In the genomic region with DNA sequence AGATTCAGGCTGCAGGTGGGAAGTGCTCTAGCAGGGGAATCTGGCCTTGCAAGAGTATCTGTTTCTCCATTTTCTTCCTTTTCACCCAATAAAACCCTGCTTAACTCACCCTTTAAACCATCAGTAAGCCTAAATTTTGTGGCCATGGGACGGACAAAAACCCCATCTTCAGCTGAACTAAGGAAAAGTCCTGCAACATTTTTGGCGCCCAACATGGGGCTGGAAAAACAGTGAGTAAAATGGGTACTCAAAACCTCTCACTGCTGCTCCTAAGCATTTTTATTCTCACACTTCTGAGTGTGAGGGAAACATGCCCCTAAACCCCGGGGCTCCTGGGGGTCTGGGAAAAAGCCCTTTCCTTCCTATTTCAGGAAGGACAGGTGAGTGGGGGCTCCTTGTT, we compare ENCODE assay signal across 22 cellular contexts.
DNase-seq lines count a peak whose midpoint lies in the region; ATAC-seq and TF ChIP-seq lines count a peak whose summit lies in the region.
"Had no signal": no experiment of that assay in that cellular context is flagged by ENCODE, and none has a peak within 500 bp of the region (broad histone marks: within the 10 kb centered on the region; RNA-seq: fewer than 3 reads in every experiment).

No MANE protein-coding gene starts in this region.

- no peaks in the 10 kb centered on the region for H3K4me1 ChIP-seq in adipocyte (ENCODE audit: control insufficient read depth, insufficient read depth, low read length)
- H3K4me1 ChIP-seq: adrenal gland, BE2C had no signal

- no peak for TF ChIP-seq CTCF in fibroblast of mammary gland (conservative IDR thresholded peaks at IDR 0.05; ENCODE audit: control insufficient read depth, insufficient read depth, low read depth, low read length)

- H3K4me3 ChIP-seq in adipocyte (ENCODE audit: low read length) (peak overlapping the region; percentile 33), fibroblast of mammary gland (ENCODE audit: control insufficient read depth, low read depth, low read length) (no peak overlapping the region)
- H3K4me3 ChIP-seq: adrenal gland had no signal

- H3K27me3 ChIP-seq in adipocyte (replicated peaks; ENCODE audit: control insufficient read depth, insufficient read depth, low read length): no peaks in the 10 kb centered on the region
- H3K27me3 ChIP-seq: adrenal gland, BE2C, neutrophil had no signal

- no peak for ATAC-seq in GM18511 (IDR thresholded peaks at IDR 0.05; ENCODE audit: unreplicated experiment)
- ATAC-seq: left lobe of liver, SK-N-SH treated with all-trans-retinoic acid at 6 μM for 48 hours had no signal

- no peak overlapping the region for H3K9ac ChIP-seq in adipocyte (ENCODE audit: low read length)

- H3K36me3 ChIP-seq in adipocyte (ENCODE audit: control insufficient read depth, insufficient read depth, low read length, severe bottlenecking): no peaks in the 10 kb centered on the region
- H3K36me3 ChIP-seq: adrenal gland, BE2C, neutrophil had no signal

- peaks cover 59% of the 10 kb centered on the region for H3K9me3 ChIP-seq in adipocyte (ENCODE audit: control insufficient read depth, low read length)
- H3K9me3 ChIP-seq: adrenal gland, BE2C had no signal

- DNase-seq in DMS53 (lab: John Stamatoyannopoulos, UW): peak; percentile 65
- no peak for DNase-seq in DMS53 treated with DMSO at 0.1 percent for 48 hours (lab: John Stamatoyannopoulos, UW; ENCODE audit: unreplicated experiment)
- DNase-seq in adipocyte (ENCODE audit: low read depth): no peak
- DNase-seq in fibroblast of mammary gland (ENCODE audit: low read depth): peak; percentile 5
- DNase-seq in myocyte (ENCODE audit: low read depth): peak; percentile 21
- no peak for DNase-seq in A172 (ENCODE audit: low spot score)
- DNase-seq in islet precursor cell: no peak
- DNase-seq: 8988T; activated effector memory CD4-positive, alpha-beta T cell treated with anti-CD3 and anti-CD28 coated beads, Interleukin-2, amount 50 U/mL, for 16 hours; adrenal gland; BE2C; cerebellar nuclear complex; COR-L47; effector CD8-positive, alpha-beta T cell; GDM1; NCI-H187; NK-92 treated with Interleukin-12 subunit alpha and Interleukin-12 subunit beta, amount 100 ng/mL, for 24 hours; stimulated activated CD4-positive, alpha-beta T cell treated with anti-CD3 and anti-CD28 coated beads, Interleukin-4, amount 100 ng/mL, for 4 hours had no signal

Comparison
In these comparisons a context has a peak if more than half of its experiments do, and no peak if none do; other contexts are left out.
1. DNase-seq: peak in DMS53 (single experiment), fibroblast of mammary gland (single experiment) and myocyte (single experiment); none in DMS53 treated with DMSO at 0.1 percent for 48 hours (single experiment), adipocyte (single experiment), A172 (single experiment) and islet precursor cell (single experiment).